In genomic region chr3:101868534-101869464, GRCh38 we compare ENCODE assay signal across 1 cellular context.
TF ChIP-seq lines count a peak whose summit lies in the region.

No MANE protein-coding gene starts in this region.

TF ChIP-seq in K562, 482 proteins besides CTCF, POLR2A, EP300 and RAD21 (continued from another document and continues in another):
- TF ChIP-seq, protein P1, sequence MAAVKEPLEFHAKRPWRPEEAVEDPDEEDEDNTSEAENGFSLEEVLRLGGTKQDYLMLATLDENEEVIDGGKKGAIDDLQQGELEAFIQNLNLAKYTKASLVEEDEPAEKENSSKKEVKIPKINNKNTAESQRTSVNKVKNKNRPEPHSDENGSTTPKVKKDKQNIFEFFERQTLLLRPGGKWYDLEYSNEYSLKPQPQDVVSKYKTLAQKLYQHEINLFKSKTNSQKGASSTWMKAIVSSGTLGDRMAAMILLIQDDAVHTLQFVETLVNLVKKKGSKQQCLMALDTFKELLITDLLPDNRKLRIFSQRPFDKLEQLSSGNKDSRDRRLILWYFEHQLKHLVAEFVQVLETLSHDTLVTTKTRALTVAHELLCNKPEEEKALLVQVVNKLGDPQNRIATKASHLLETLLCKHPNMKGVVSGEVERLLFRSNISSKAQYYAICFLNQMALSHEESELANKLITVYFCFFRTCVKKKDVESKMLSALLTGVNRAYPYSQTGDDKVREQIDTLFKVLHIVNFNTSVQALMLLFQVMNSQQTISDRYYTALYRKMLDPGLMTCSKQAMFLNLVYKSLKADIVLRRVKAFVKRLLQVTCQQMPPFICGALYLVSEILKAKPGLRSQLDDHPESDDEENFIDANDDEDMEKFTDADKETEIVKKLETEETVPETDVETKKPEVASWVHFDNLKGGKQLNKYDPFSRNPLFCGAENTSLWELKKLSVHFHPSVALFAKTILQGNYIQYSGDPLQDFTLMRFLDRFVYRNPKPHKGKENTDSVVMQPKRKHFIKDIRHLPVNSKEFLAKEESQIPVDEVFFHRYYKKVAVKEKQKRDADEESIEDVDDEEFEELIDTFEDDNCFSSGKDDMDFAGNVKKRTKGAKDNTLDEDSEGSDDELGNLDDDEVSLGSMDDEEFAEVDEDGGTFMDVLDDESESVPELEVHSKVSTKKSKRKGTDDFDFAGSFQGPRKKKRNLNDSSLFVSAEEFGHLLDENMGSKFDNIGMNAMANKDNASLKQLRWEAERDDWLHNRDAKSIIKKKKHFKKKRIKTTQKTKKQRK (IDR thresholded peaks at IDR 0.05; ENCODE audit: borderline replicate concordance, low read depth, low read length): no peak
- 0 out of 2 replicates have a peak, but pooled peaks have one; percentile 54 for TF ChIP-seq DMBX1 (CRISPR knock-in tag; IDR thresholded peaks at IDR 0.05; ENCODE audit: borderline replicate concordance)
- TF ChIP-seq YBX1 (IDR thresholded peaks at IDR 0.05): no peak
- TF ChIP-seq ZNF24 (IDR thresholded peaks at IDR 0.05): no peak
- TF ChIP-seq TFE3 (CRISPR knock-in tag; IDR thresholded peaks at IDR 0.05): no peak
- TF ChIP-seq TCF7 (IDR thresholded peaks at IDR 0.05; ENCODE audit: borderline replicate concordance): no peak
- TF ChIP-seq HINFP (tag; conservative IDR thresholded peaks at IDR 0.05; ENCODE audit: low read depth): no peak
- no peak for TF ChIP-seq ID3 (CRISPR knock-in tag; IDR thresholded peaks at IDR 0.05)
- no peak for TF ChIP-seq ID3 (tag; IDR thresholded peaks at IDR 0.05)
- no peak for TF ChIP-seq DNMT1 (IDR thresholded peaks at IDR 0.05)
- no peak for TF ChIP-seq HOXB6 (CRISPR knock-in tag; IDR thresholded peaks at IDR 0.05; ENCODE audit: borderline replicate concordance)
- TF ChIP-seq, protein P2, sequence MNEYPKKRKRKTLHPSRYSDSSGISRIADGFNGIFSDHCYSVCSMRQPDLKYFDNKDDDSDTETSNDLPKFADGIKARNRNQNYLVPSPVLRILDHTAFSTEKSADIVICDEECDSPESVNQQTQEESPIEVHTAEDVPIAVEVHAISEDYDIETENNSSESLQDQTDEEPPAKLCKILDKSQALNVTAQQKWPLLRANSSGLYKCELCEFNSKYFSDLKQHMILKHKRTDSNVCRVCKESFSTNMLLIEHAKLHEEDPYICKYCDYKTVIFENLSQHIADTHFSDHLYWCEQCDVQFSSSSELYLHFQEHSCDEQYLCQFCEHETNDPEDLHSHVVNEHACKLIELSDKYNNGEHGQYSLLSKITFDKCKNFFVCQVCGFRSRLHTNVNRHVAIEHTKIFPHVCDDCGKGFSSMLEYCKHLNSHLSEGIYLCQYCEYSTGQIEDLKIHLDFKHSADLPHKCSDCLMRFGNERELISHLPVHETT (CRISPR knock-in tag; conservative IDR thresholded peaks at IDR 0.05 in 1 of 2, IDR thresholded peaks at IDR 0.05 in 1 of 2): 0 out of 4 replicates have a peak, but pooled peaks of 1 of the 2 experiments have one; percentile 28
- TF ChIP-seq TRIM28 (IDR thresholded peaks at IDR 0.05): 0 out of 2 replicates have a peak, but pooled peaks have one; percentile 53
- TF ChIP-seq DEAF1 (CRISPR knock-in tag; IDR thresholded peaks at IDR 0.05): no peak
- TF ChIP-seq ZKSCAN1 (IDR thresholded peaks at IDR 0.05; ENCODE audit: low read depth, low read length): no peak
- TF ChIP-seq SMARCE1 (IDR thresholded peaks at IDR 0.05): peak; percentile 63
- TF ChIP-seq CTBP1 (IDR thresholded peaks at IDR 0.05; ENCODE audit: borderline replicate concordance): peak; percentile 66; the same call in 1 of the 2 replicates
- TF ChIP-seq BRF1 (IDR thresholded peaks at IDR 0.05; ENCODE audit: borderline replicate concordance, extremely low read depth, insufficient read length): no peak
- peak; percentile 64 for TF ChIP-seq SMARCA4 (IDR thresholded peaks at IDR 0.05)
- no peak for TF ChIP-seq BDP1 (IDR thresholded peaks at IDR 0.05; ENCODE audit: insufficient read depth, insufficient read length)
- no peak for TF ChIP-seq ZBTB49 (CRISPR knock-in tag; IDR thresholded peaks at IDR 0.05; ENCODE audit: borderline replicate concordance)
- no peak for TF ChIP-seq SREBF1 (IDR thresholded peaks at IDR 0.05; ENCODE audit: borderline replicate concordance, low read depth, low read length)
- no peak for TF ChIP-seq ELK1 (CRISPR knock-in tag; IDR thresholded peaks at IDR 0.05)
- TF ChIP-seq, protein P3, sequence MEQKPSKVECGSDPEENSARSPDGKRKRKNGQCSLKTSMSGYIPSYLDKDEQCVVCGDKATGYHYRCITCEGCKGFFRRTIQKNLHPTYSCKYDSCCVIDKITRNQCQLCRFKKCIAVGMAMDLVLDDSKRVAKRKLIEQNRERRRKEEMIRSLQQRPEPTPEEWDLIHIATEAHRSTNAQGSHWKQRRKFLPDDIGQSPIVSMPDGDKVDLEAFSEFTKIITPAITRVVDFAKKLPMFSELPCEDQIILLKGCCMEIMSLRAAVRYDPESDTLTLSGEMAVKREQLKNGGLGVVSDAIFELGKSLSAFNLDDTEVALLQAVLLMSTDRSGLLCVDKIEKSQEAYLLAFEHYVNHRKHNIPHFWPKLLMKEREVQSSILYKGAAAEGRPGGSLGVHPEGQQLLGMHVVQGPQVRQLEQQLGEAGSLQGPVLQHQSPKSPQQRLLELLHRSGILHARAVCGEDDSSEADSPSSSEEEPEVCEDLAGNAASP (IDR thresholded peaks at IDR 0.05): no peak
- TF ChIP-seq RNF219 (CRISPR knock-in tag; IDR thresholded peaks at IDR 0.05): no peak
- no peak for TF ChIP-seq RNF2 (IDR thresholded peaks at IDR 0.05)
- TF ChIP-seq SMARCC2 (IDR thresholded peaks at IDR 0.05; ENCODE audit: low read depth): no peak
- no peak for TF ChIP-seq NEUROD1 (IDR thresholded peaks at IDR 0.05; ENCODE audit: borderline replicate concordance, low read depth, low read length, partially characterized antibody)
- no peak for TF ChIP-seq LARP7 (IDR thresholded peaks at IDR 0.05)
- no peak for TF ChIP-seq ZNF134 (CRISPR knock-in tag; conservative IDR thresholded peaks at IDR 0.05)
- no peak for TF ChIP-seq ZFX (CRISPR knock-in tag; IDR thresholded peaks at IDR 0.05)
- TF ChIP-seq POLR3A (IDR thresholded peaks at IDR 0.05; ENCODE audit: borderline replicate concordance, extremely low read depth, insufficient read depth, insufficient read length): no peak
- no peak for TF ChIP-seq ZNF431 (CRISPR knock-in tag; IDR thresholded peaks at IDR 0.05)
- peak; percentile 95 for TF ChIP-seq TEAD4 (IDR thresholded peaks at IDR 0.05; ENCODE audit: low read length)
- no peak for TF ChIP-seq TEAD4 (CRISPR knock-in tag; IDR thresholded peaks at IDR 0.05; ENCODE audit: borderline replicate concordance)
- no peak for TF ChIP-seq HOMEZ (CRISPR knock-in tag; IDR thresholded peaks at IDR 0.05)
- no peak for TF ChIP-seq SMARCB1 (IDR thresholded peaks at IDR 0.05; ENCODE audit: insufficient read length, low read depth)
- TF ChIP-seq USF1 (CRISPR knock-in tag; IDR thresholded peaks at IDR 0.05): no peak
- TF ChIP-seq ZNF274 (IDR thresholded peaks at IDR 0.05; ENCODE audit: borderline replicate concordance, low read depth, low read length): no peak; the same call in 1 of the 2 replicates
- no peak for TF ChIP-seq DDX20 (tag; IDR thresholded peaks at IDR 0.05; ENCODE audit: low read depth)
- no peak for TF ChIP-seq ZNF57 (CRISPR knock-in tag; IDR thresholded peaks at IDR 0.05)
- no peak for TF ChIP-seq COPS2 (conservative IDR thresholded peaks at IDR 0.05)
- peak; percentile 56 for TF ChIP-seq ATF7 (IDR thresholded peaks at IDR 0.05)
